ENCODE assay signal across 15 cellular contexts in genomic region chr12:14938301-14938700, GRCh38. TPM values are rescaled to one million over a fixed set of nuclear protein-coding genes. Genes with fewer than 3 reads are reported as not detected.
DNase-seq lines count a peak whose midpoint lies in the region; ATAC-seq and TF ChIP-seq lines count a peak whose summit lies in the region.
"Had no signal": no experiment of that assay in that cellular context is flagged by ENCODE, and none has a peak within 500 bp of the region (broad histone marks: within the 10 kb centered on the region; RNA-seq: fewer than 3 reads in every experiment).

Gene ERP27 (minus strand): TSS chr12:14938537. CDS start chr12:14938508, 29 bp downstream.

- POLR2A ChIA-PET in CD4-positive, alpha-beta T cell (lab: Charles Lee), result interaction anchor here (0.6 to 7.7 kb wide), 8 partner anchors 10 to 167 kb away, joined by 3 to 71 read pairs (median 5); partner anchors contain the start of gene ARHGDIB

- H3K9me3 ChIP-seq in CD4-positive, alpha-beta T cell (ENCODE audit: control insufficient read depth, low read length), result no peaks in the 10 kb centered on the region
- H3K9me3 ChIP-seq in heart right ventricle, result peaks cover 0 to 4% (median 0%) of the 10 kb centered on the region in 11 donors
- H3K9me3 ChIP-seq: BE2C, sigmoid colon had no signal

- no peak for DNase-seq in CD4-positive, alpha-beta T cell
- DNase-seq in activated naive CD8-positive, alpha-beta T cell treated with anti-CD3 and anti-CD28 coated beads, Interleukin-2, amount 50 U/mL, for 24 hours, result no peak
- no peak for DNase-seq in natural killer cell treated with Interleukin-12 subunit alpha and Interleukin-12 subunit beta and Interleukin-15 and Interleukin-18, amount 100 ng/mL, for 72 hours (ENCODE audit: low spot score)
- no peak for DNase-seq in heart right ventricle
- DNase-seq in NCI-H510A (lab: John Stamatoyannopoulos, UW), result no peak
- DNase-seq in HUDEP-2 (lab: John Stamatoyannopoulos, UW; ENCODE audit: unreplicated experiment in 76 of 76), result no peak
- DNase-seq: activated gamma-delta T cell, BE2C, caudate nucleus, DMS79, sigmoid colon had no signal

- H3K36me3 ChIP-seq in heart right ventricle, result peaks cover 0 to 45% (median 12%) of the 10 kb centered on the region in 9 donors
- H3K36me3 ChIP-seq: BE2C, sigmoid colon had no signal

- no peak for ATAC-seq in CD4-positive, alpha-beta T cell (ENCODE audit: poor library complexity)
- ATAC-seq in activated naive CD8-positive, alpha-beta T cell treated with anti-CD3 and anti-CD28 coated beads, Interleukin-2, amount 50 U/mL, for 24 hours, result no peak
- no peak for ATAC-seq in natural killer cell treated with Interleukin-12 subunit alpha and Interleukin-12 subunit beta and Interleukin-15 and Interleukin-18, amount 100 ng/mL, for 72 hours
- no peak for ATAC-seq in heart right ventricle

- no peak for TF ChIP-seq CTCF in CD4-positive, alpha-beta T cell (IDR thresholded peaks at IDR 0.05)
- TF ChIP-seq CTCF in heart right ventricle (IDR thresholded peaks at IDR 0.05), result no peak

- H3K27me3 Mint-ChIP-seq in CD4-positive, alpha-beta T cell, result no peaks in the 10 kb centered on the region
- no peaks in the 10 kb centered on the region for H3K27me3 Mint-ChIP-seq in IgD-negative memory B cell
- H3K27me3 Mint-ChIP-seq in activated naive CD8-positive, alpha-beta T cell treated with anti-CD3 and anti-CD28 coated beads, Interleukin-2, amount 50 U/mL, for 24 hours, result no peaks in the 10 kb centered on the region
- H3K27me3 Mint-ChIP-seq in natural killer cell treated with Interleukin-12 subunit alpha and Interleukin-12 subunit beta and Interleukin-15 and Interleukin-18, amount 100 ng/mL, for 72 hours, result no peaks in the 10 kb centered on the region

- no peaks in the 10 kb centered on the region for H3K27me3 ChIP-seq in CD4-positive, alpha-beta T cell (ENCODE audit: control insufficient read depth, insufficient read depth, low read length)
- H3K27me3 ChIP-seq in heart right ventricle, result no peaks in the 10 kb centered on the region
- H3K27me3 ChIP-seq: BE2C, sigmoid colon had no signal

- H3K4me3 ChIP-seq in heart right ventricle, result no peak within 1 kb of the TSS
- H3K4me3 ChIP-seq: lung, sigmoid colon had no signal

- intact Hi-C loops in CD4-positive, alpha-beta T cell (cut with DNase I, micrococcal nuclease), result loop anchor here in 1 of 2 experiments (2.0 kb wide), 1 partner anchor 48 kb away; no protein-coding TSS in a partner anchor
- intact Hi-C loops in heart right ventricle (cut with DNase I), result loop anchor here in 1 of 10 donors (10.0 kb wide), 1 partner anchor 46 kb away; no protein-coding TSS in a partner anchor

- WGBS in heart right ventricle, 2 donors, result 88 to 92% methylated on average over 3 of the region's 3 CpGs

- H3K4me1 Mint-ChIP-seq in CD4-positive, alpha-beta T cell (ENCODE audit: low read depth), result peaks cover 65% of the 10 kb centered on the region
- peaks cover 20 to 25% (median 21%) of the 10 kb centered on the region in 3 donors for H3K4me1 Mint-ChIP-seq in IgD-negative memory B cell
- H3K4me1 Mint-ChIP-seq in activated naive CD8-positive, alpha-beta T cell treated with anti-CD3 and anti-CD28 coated beads, Interleukin-2, amount 50 U/mL, for 24 hours, result peaks cover 40% of the 10 kb centered on the region
- H3K4me1 Mint-ChIP-seq in natural killer cell treated with Interleukin-12 subunit alpha and Interleukin-12 subunit beta and Interleukin-15 and Interleukin-18, amount 100 ng/mL, for 72 hours (ENCODE audit: low read depth in 2 of 2), result peaks cover 21 to 34% of the 10 kb centered on the region in 2 donors

- peak within 1 kb of the TSS; percentile 3 for H3K4me3 Mint-ChIP-seq in CD4-positive, alpha-beta T cell
- H3K4me3 Mint-ChIP-seq in IgD-negative memory B cell, result peak within 1 kb of the TSS in 2 of 4 donors; percentile 19 to 76
- H3K4me3 Mint-ChIP-seq in activated naive CD8-positive, alpha-beta T cell treated with anti-CD3 and anti-CD28 coated beads, Interleukin-2, amount 50 U/mL, for 24 hours, result no peak within 1 kb of the TSS
- H3K4me3 Mint-ChIP-seq in natural killer cell treated with Interleukin-12 subunit alpha and Interleukin-12 subunit beta and Interleukin-15 and Interleukin-18, amount 100 ng/mL, for 72 hours, result peak within 1 kb of the TSS; percentile 57

- H3K27ac Mint-ChIP-seq in CD4-positive, alpha-beta T cell, result peak within 1 kb of the TSS; percentile 72
- peak within 1 kb of the TSS; percentile 81 to 88 (median 83) for H3K27ac Mint-ChIP-seq in IgD-negative memory B cell
- H3K27ac Mint-ChIP-seq in activated naive CD8-positive, alpha-beta T cell treated with anti-CD3 and anti-CD28 coated beads, Interleukin-2, amount 50 U/mL, for 24 hours, result peak within 1 kb of the TSS; percentile 57
- peak within 1 kb of the TSS; percentile 79 to 93 for H3K27ac Mint-ChIP-seq in natural killer cell treated with Interleukin-12 subunit alpha and Interleukin-12 subunit beta and Interleukin-15 and Interleukin-18, amount 100 ng/mL, for 72 hours

- peaks cover 0 to 5% (median 0%) of the 10 kb centered on the region in 9 donors for H3K4me1 ChIP-seq in heart right ventricle

- CTCF ChIA-PET in CD4-positive, alpha-beta T cell (lab: Charles Lee), result interaction anchor here (1.0 to 3.6 kb wide), 4 partner anchors 10 to 57 kb away, joined by 3 to 30 read pairs (median 4); no protein-coding TSS in a partner anchor

- H3K27ac ChIP-seq in CD4-positive, alpha-beta T cell (ENCODE audit: low read depth, low read length), result no peak within 1 kb of the TSS
- no peak within 1 kb of the TSS for H3K27ac ChIP-seq in heart right ventricle
- H3K27ac ChIP-seq: RWPE1, sigmoid colon had no signal

- peaks cover 94% of the 10 kb centered on the region for H3K36me3 Mint-ChIP-seq in CD4-positive, alpha-beta T cell (ENCODE audit: low read depth)
- H3K36me3 Mint-ChIP-seq in IgD-negative memory B cell, result peaks cover 27% of the 10 kb centered on the region
- peaks cover 63% of the 10 kb centered on the region for H3K36me3 Mint-ChIP-seq in activated naive CD8-positive, alpha-beta T cell treated with anti-CD3 and anti-CD28 coated beads, Interleukin-2, amount 50 U/mL, for 24 hours (ENCODE audit: low read depth)
- H3K36me3 Mint-ChIP-seq in natural killer cell treated with Interleukin-12 subunit alpha and Interleukin-12 subunit beta and Interleukin-15 and Interleukin-18, amount 100 ng/mL, for 72 hours, result peaks cover 44% of the 10 kb centered on the region

- H3K9me3 Mint-ChIP-seq in CD4-positive, alpha-beta T cell, result peaks cover 3% of the 10 kb centered on the region
- H3K9me3 Mint-ChIP-seq in IgD-negative memory B cell, result peaks cover 0 to 1% (median 0%) of the 10 kb centered on the region in 3 donors
- no peaks in the 10 kb centered on the region for H3K9me3 Mint-ChIP-seq in activated naive CD8-positive, alpha-beta T cell treated with anti-CD3 and anti-CD28 coated beads, Interleukin-2, amount 50 U/mL, for 24 hours
- no peaks in the 10 kb centered on the region for H3K9me3 Mint-ChIP-seq in natural killer cell treated with Interleukin-12 subunit alpha and Interleukin-12 subunit beta and Interleukin-15 and Interleukin-18, amount 100 ng/mL, for 72 hours

RNA-seq across cellular contexts. Expression of gene ERP27, which starts in this region (rescaled TPM):
- total RNA-seq in CD4-positive, alpha-beta T cell, result 10 to 100 TPM; 16.2 to 17.1 TPM
- 1.9 TPM for polyA plus RNA-seq in IgD-negative memory B cell
- total RNA-seq in natural killer cell treated with Interleukin-12 subunit alpha and Interleukin-12 subunit beta and Interleukin-15 and Interleukin-18, amount 100 ng/mL, for 72 hours, result 1 to 10 TPM; 3.2 to 3.7 TPM
- under 1 TPM in 8 of 10 donors, not detected in 2; 0.14 to 0.79 (median 0.28) TPM for total RNA-seq in heart right ventricle
- polyA plus RNA-seq in heart right ventricle, result under 1 TPM; 0.20 to 0.44 TPM
- total RNA-seq: fibroblast of villous mesenchyme, sigmoid colon had no signal
